In the genomic region with DNA sequence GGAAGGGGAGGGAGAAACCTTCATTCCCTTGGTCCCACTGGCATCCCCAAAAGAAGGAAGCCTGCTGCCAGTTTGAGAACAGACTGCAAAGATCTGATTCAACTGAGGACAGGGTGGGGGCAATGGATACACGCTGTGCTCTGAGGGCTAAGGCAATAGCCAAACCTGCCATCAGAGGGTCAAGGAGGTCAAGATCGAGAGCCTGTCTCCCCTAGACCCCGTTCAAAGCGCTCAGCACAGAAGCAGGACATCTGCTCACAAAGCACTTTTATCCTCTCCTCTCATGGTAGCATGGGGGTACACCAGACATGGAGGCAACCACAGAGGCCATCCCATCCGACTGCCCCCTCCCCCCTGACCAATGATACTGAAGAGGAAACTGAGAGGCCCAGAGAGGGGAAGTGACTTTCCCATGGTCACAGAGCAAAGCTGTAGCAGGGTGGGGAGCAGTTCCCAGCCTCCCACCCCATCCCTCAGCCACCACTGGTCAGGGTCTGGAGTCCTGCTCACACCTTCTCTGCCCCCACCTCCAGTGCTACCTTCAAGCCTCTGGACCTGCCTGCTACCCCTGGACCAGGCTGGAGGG, we compare ENCODE assay signal across 1 cellular context.
TF ChIP-seq lines count a peak whose summit lies in the region.

No MANE protein-coding gene starts in this region.

TF ChIP-seq in GM12878, 131 proteins besides CTCF, POLR2A, EP300 and RAD21:
- 0 out of 2 replicates have a peak, but pooled peaks have one; percentile 6 for TF ChIP-seq YY1 (IDR thresholded peaks at IDR 0.05; ENCODE audit: low read depth, low read length)
- 0 out of 2 replicates have a peak, but pooled peaks have one; percentile 48 for TF ChIP-seq LARP7 (IDR thresholded peaks at IDR 0.05)
- no peak for TF ChIP-seq TCF12 (IDR thresholded peaks at IDR 0.05; ENCODE audit: low read depth, low read length)
- peak; percentile 21; the same call in 1 of the 2 replicates for TF ChIP-seq RUNX3 (IDR thresholded peaks at IDR 0.05; ENCODE audit: low read length)
- peak; percentile 50 for TF ChIP-seq NR2F1 (conservative IDR thresholded peaks at IDR 0.05)
- TF ChIP-seq YBX1 (IDR thresholded peaks at IDR 0.05), result no peak
- TF ChIP-seq RELA (IDR thresholded peaks at IDR 0.05; ENCODE audit: borderline replicate concordance, partially characterized antibody), result no peak
- peak; percentile 83; the same call in 1 of the 2 replicates for TF ChIP-seq SMARCA5 (IDR thresholded peaks at IDR 0.05)
- no peak for TF ChIP-seq SIN3A (IDR thresholded peaks at IDR 0.05; ENCODE audit: low read depth, low read length)
- peak; percentile 42; the same call in 1 of the 2 replicates for TF ChIP-seq SPI1 (IDR thresholded peaks at IDR 0.05; ENCODE audit: borderline replicate concordance, insufficient read depth, low read depth, low read length)
